ENCODE assay signal across 16 cellular contexts in genomic region chr20:56928007-56928406, GRCh38.
DNase-seq lines count a peak whose midpoint lies in the region; ATAC-seq and TF ChIP-seq lines count a peak whose summit lies in the region.
"Had no signal": no experiment of that assay in that cellular context is flagged by ENCODE, and none has a peak within 500 bp of the region (broad histone marks: within the 10 kb centered on the region; RNA-seq: fewer than 3 reads in every experiment).

No MANE protein-coding gene starts in this region.

- H3K27me3 ChIP-seq in GM23338 (ENCODE audit: insufficient read depth) (peaks cover 43% of the 10 kb centered on the region), HUES64 (ENCODE audit: insufficient read depth, low read length) (peaks cover 54% of the 10 kb centered on the region), iPS-15b (ENCODE audit: control insufficient read depth, insufficient read depth, low read length) (peaks cover 34% of the 10 kb centered on the region), osteoblast (ENCODE audit: insufficient read depth, low read length) (peaks cover 48% of the 10 kb centered on the region), vagina (no peaks in the 10 kb centered on the region)

- H3K4me3 ChIP-seq in GM23338 (peak overlapping the region; percentile 37), HUES64 (ENCODE audit: low read length) (peak overlapping the region; percentile 40), iPS-15b (ENCODE audit: low read depth, low read length) (peak overlapping the region; percentile 35), osteoblast (ENCODE audit: insufficient read depth, low read length) (no peak overlapping the region), vagina (no peak overlapping the region)

- H3K4me2 ChIP-seq in GM23338, result peak overlapping the region; percentile 66
- no peak overlapping the region for H3K4me2 ChIP-seq in osteoblast (ENCODE audit: insufficient read depth, low read length)

- H3K4me3 Mint-ChIP-seq in GM23338, result peak overlapping the region; percentile 23
- H3K4me3 Mint-ChIP-seq in neural crest cell, result peak overlapping the region; percentile 7
- H3K4me3 Mint-ChIP-seq: B cell; CD4-positive, alpha-beta memory T cell had no signal

- H3K36me3 ChIP-seq in GM23338 (ENCODE audit: insufficient read depth) (no peaks in the 10 kb centered on the region), HUES64 (ENCODE audit: insufficient read depth, low read length) (no peaks in the 10 kb centered on the region), iPS-15b (ENCODE audit: control insufficient read depth, insufficient read depth, low read length) (no peaks in the 10 kb centered on the region), osteoblast (ENCODE audit: insufficient read depth, low read length) (no peaks in the 10 kb centered on the region), vagina (no peaks in the 10 kb centered on the region)

- H3K9me3 ChIP-seq in HUES64 (ENCODE audit: insufficient read depth, low read depth, low read length) (no peaks in the 10 kb centered on the region), iPS-15b (ENCODE audit: control insufficient read depth, insufficient read depth, low read length) (no peaks in the 10 kb centered on the region), osteoblast (ENCODE audit: low read depth, low read length) (no peaks in the 10 kb centered on the region), vagina (no peaks in the 10 kb centered on the region)

- H3F3A ChIP-seq in GM23338 (replicated peaks; ENCODE audit: low read depth), result peaks cover 4% of the 10 kb centered on the region; the same call in 1 of the 2 replicates

- peaks cover 70% of the 10 kb centered on the region for H3K27me3 Mint-ChIP-seq in GM23338 (ENCODE audit: insufficient read depth, low read depth, poor library complexity)
- peaks cover 96% of the 10 kb centered on the region for H3K27me3 Mint-ChIP-seq in neural crest cell (ENCODE audit: low read depth)

- TF ChIP-seq CTCF in GM23338 (conservative IDR thresholded peaks at IDR 0.05; ENCODE audit: low read depth in 2 of 2) (no peak), neural crest cell (conservative IDR thresholded peaks at IDR 0.05) (no peak), osteoblast (IDR thresholded peaks at IDR 0.05; ENCODE audit: extremely low read depth, low read depth, low read length) (no peak), vagina (IDR thresholded peaks at IDR 0.05) (no peak)

- H3K9me2 ChIP-seq in GM23338 (ENCODE audit: insufficient read depth), result no peaks in the 10 kb centered on the region; the same call in 1 of the 2 replicates

- ATAC-seq in GM23338, result peak; percentile 14; the same call in 2 of the 3 replicates
- ATAC-seq: HCT116, HepG2 had no signal

- no peaks in the 10 kb centered on the region for H3K36me3 Mint-ChIP-seq in GM23338 (ENCODE audit: low read depth)
- no peaks in the 10 kb centered on the region for H3K36me3 Mint-ChIP-seq in neural crest cell (ENCODE audit: low read depth)
- H3K36me3 Mint-ChIP-seq: CD4-positive, alpha-beta memory T cell had no signal

- WGBS in HUES64, result 7% methylated on average over 5 of the region's 5 CpGs

- H3K4me1 Mint-ChIP-seq in GM23338 (peaks cover 59% of the 10 kb centered on the region), neural crest cell (peaks cover 69% of the 10 kb centered on the region)
- H3K4me1 Mint-ChIP-seq: B cell had no signal

- peak; percentile 43 for DNase-seq in GM23338 (ENCODE audit: low spot score)
- no peak for DNase-seq in neural crest cell (ENCODE audit: low read depth, low spot score)
- no peak for DNase-seq in 8988T
- no peak for DNase-seq in NCI-H1694 (lab: John Stamatoyannopoulos, UW)
- no peak for DNase-seq in osteoblast (ENCODE audit: insufficient read length, low spot score, missing footprints)
- no peak for DNase-seq in vagina (ENCODE audit: extremely low spot score in 2 of 2)
- DNase-seq: C1 segment of cervical spinal cord; CD4-positive, alpha-beta memory T cell; DMS79; GDM1; GOT3 had no signal

- no peaks in the 10 kb centered on the region for H3K9me3 Mint-ChIP-seq in GM23338
- no peaks in the 10 kb centered on the region for H3K9me3 Mint-ChIP-seq in neural crest cell

- intact Hi-C loops in vagina (cut with DNase I), result no loop called here

- H3K27ac ChIP-seq in GM23338 (ENCODE audit: low read depth) (no peak overlapping the region), HUES64 (ENCODE audit: low read depth, low read length) (peak overlapping the region; percentile 92), osteoblast (ENCODE audit: low read depth, low read length) (no peak overlapping the region), vagina (no peak overlapping the region)

- H3K27ac Mint-ChIP-seq in GM23338, result no peak overlapping the region
- no peak overlapping the region for H3K27ac Mint-ChIP-seq in neural crest cell (ENCODE audit: unreplicated experiment)
- H3K27ac Mint-ChIP-seq: B cell; CD4-positive, alpha-beta memory T cell had no signal

- H3K79me2 ChIP-seq in GM23338 (replicated peaks; ENCODE audit: insufficient read depth), result no peaks in the 10 kb centered on the region
- no peaks in the 10 kb centered on the region for H3K79me2 ChIP-seq in osteoblast (ENCODE audit: insufficient read depth, low read length)

- peak overlapping the region; percentile 46 for H3K9ac ChIP-seq in HUES64 (ENCODE audit: low read depth, low read length)
- no peak overlapping the region for H3K9ac ChIP-seq in iPS-15b (ENCODE audit: low read depth, low read length)

- H3K4me1 ChIP-seq in GM23338 (ENCODE audit: insufficient read depth), result peaks cover 71% of the 10 kb centered on the region
- peaks cover 73% of the 10 kb centered on the region for H3K4me1 ChIP-seq in HUES64 (ENCODE audit: insufficient read depth, low read length)
- peaks cover 37% of the 10 kb centered on the region for H3K4me1 ChIP-seq in iPS-15b (ENCODE audit: control insufficient read depth, insufficient read depth, low read length)
- no peaks in the 10 kb centered on the region for H3K4me1 ChIP-seq in osteoblast (ENCODE audit: insufficient read depth, low read length)
- peaks cover 16% of the 10 kb centered on the region for H3K4me1 ChIP-seq in vagina

- no peaks in the 10 kb centered on the region for H4K20me1 ChIP-seq in GM23338 (replicated peaks; ENCODE audit: insufficient read depth)
- H4K20me1 ChIP-seq in osteoblast (ENCODE audit: insufficient read depth, low read length), result no peaks in the 10 kb centered on the region

- H2AFZ ChIP-seq in GM23338, result no peak overlapping the region
- no peak overlapping the region for H2AFZ ChIP-seq in osteoblast (ENCODE audit: low read length)

- TF ChIP-seq POLR2A in vagina (IDR thresholded peaks at IDR 0.05), result no peak

TF ChIP-seq in GM23338, 12 proteins besides CTCF, POLR2A, EP300 and RAD21 (continues in another document):
- TF ChIP-seq, protein P1, sequence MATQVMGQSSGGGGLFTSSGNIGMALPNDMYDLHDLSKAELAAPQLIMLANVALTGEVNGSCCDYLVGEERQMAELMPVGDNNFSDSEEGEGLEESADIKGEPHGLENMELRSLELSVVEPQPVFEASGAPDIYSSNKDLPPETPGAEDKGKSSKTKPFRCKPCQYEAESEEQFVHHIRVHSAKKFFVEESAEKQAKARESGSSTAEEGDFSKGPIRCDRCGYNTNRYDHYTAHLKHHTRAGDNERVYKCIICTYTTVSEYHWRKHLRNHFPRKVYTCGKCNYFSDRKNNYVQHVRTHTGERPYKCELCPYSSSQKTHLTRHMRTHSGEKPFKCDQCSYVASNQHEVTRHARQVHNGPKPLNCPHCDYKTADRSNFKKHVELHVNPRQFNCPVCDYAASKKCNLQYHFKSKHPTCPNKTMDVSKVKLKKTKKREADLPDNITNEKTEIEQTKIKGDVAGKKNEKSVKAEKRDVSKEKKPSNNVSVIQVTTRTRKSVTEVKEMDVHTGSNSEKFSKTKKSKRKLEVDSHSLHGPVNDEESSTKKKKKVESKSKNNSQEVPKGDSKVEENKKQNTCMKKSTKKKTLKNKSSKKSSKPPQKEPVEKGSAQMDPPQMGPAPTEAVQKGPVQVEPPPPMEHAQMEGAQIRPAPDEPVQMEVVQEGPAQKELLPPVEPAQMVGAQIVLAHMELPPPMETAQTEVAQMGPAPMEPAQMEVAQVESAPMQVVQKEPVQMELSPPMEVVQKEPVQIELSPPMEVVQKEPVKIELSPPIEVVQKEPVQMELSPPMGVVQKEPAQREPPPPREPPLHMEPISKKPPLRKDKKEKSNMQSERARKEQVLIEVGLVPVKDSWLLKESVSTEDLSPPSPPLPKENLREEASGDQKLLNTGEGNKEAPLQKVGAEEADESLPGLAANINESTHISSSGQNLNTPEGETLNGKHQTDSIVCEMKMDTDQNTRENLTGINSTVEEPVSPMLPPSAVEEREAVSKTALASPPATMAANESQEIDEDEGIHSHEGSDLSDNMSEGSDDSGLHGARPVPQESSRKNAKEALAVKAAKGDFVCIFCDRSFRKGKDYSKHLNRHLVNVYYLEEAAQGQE (IDR thresholded peaks at IDR 0.05; ENCODE audit: unreplicated experiment), result no peak
- no peak for TF ChIP-seq ZNF331 (CRISPR knock-in tag; IDR thresholded peaks at IDR 0.05; ENCODE audit: low read depth)
- no peak for TF ChIP-seq EZH2 (IDR thresholded peaks at IDR 0.05; ENCODE audit: low read depth, unreplicated experiment)
- no peak for TF ChIP-seq POLR2AphosphoS5 (IDR thresholded peaks at IDR 0.05; ENCODE audit: low read depth)
- no peak for TF ChIP-seq ETS1 (IDR thresholded peaks at IDR 0.05)

Comparison
In these comparisons a context has a peak if more than half of its experiments do, and no peak if none do; other contexts are left out.
1. H3K4me3 ChIP-seq: peak in GM23338 (single experiment), HUES64 (single experiment) and iPS-15b (single experiment); none in osteoblast (single experiment) and vagina (0 of 2).